15 cellular contexts compared by ENCODE assay signal in genomic region chr19:13143135-13143534, GRCh38. TPM values are rescaled to one million over a fixed set of nuclear protein-coding genes. Genes with fewer than 3 reads are reported as not detected.
DNase-seq lines count a peak whose midpoint lies in the region; ATAC-seq and TF ChIP-seq lines count a peak whose summit lies in the region.
"Had no signal": no experiment of that assay in that cellular context is flagged by ENCODE, and none has a peak within 500 bp of the region (broad histone marks: within the 10 kb centered on the region; RNA-seq: fewer than 3 reads in every experiment).

No MANE protein-coding gene starts in this region.

- no peak overlapping the region for H4K91ac ChIP-seq in neuronal stem cell (ENCODE audit: low read depth, low read length, poor library complexity)

- no peak overlapping the region for H2AFZ ChIP-seq in GM23248
- H2AFZ ChIP-seq in PC-9, result no peak overlapping the region
- H2AFZ ChIP-seq in neuronal stem cell (ENCODE audit: low read length), result no peak overlapping the region

- H3K9me2 ChIP-seq in GM23248 (ENCODE audit: insufficient read depth) (no peaks in the 10 kb centered on the region), PC-9 (ENCODE audit: insufficient read depth) (no peaks in the 10 kb centered on the region)

- ATAC-seq in GM21786 (IDR thresholded peaks at IDR 0.05; ENCODE audit: unreplicated experiment), result no peak
- ATAC-seq: activated CD4-positive, alpha-beta T cell treated with anti-CD3 and anti-CD28 coated beads for 36 hours; activated T-cell treated with anti-CD3 and anti-CD28 coated beads, Interleukin-2, amount 50 U/mL, for 4 hours had no signal

- 32 to 37% methylated on average over 4 of the region's 4 CpGs for WGBS in GM23248 (ENCODE audit: low coverage in 1 of 2, low lambda C conversion rate in 2 of 2, missing lambda C conversion rate in 2 of 2), 2 experiments
- WGBS in neuronal stem cell (ENCODE audit: extremely low coverage in 2 of 2, insufficient read length in 2 of 2, insufficient replicate concordance in 1 of 2), 2 donors, result no CpG with 5 or more reads among the region's 4 CpGs

- in situ Hi-C loops in GM23248 (cut with MboI), result no loop called here

- H3K27me3 ChIP-seq in GM23248 (replicated peaks; ENCODE audit: insufficient read depth) (no peaks in the 10 kb centered on the region), PC-9 (ENCODE audit: insufficient read depth, low read depth) (no peaks in the 10 kb centered on the region), neuronal stem cell (ENCODE audit: control insufficient read depth in 3 of 3, insufficient read depth in 3 of 3, low read depth in 1 of 3, low read length in 3 of 3) (no peaks in the 10 kb centered on the region)

- no peak overlapping the region for H4K8ac ChIP-seq in neuronal stem cell (ENCODE audit: low read depth, low read length)

- H3K79me1 ChIP-seq in neuronal stem cell (ENCODE audit: low read depth, low read length), result no peaks in the 10 kb centered on the region

- no peak overlapping the region for H3K14ac ChIP-seq in neuronal stem cell (ENCODE audit: low read length)

- no peak overlapping the region for H2BK120ac ChIP-seq in neuronal stem cell (ENCODE audit: low read depth, low read length)

- H3F3A ChIP-seq in GM23248 (ENCODE audit: insufficient read depth), result peaks cover 29% of the 10 kb centered on the region
- peaks cover 55% of the 10 kb centered on the region for H3F3A ChIP-seq in PC-9 (ENCODE audit: insufficient read depth, low read depth)

- H3K4me2 ChIP-seq in GM23248 (ENCODE audit: unreplicated experiment), result no peak overlapping the region
- H3K4me2 ChIP-seq in PC-9, result peak overlapping the region; percentile 24; the same call in 1 of the 2 replicates
- H3K4me2 ChIP-seq in neuronal stem cell (ENCODE audit: insufficient read depth, low read length, poor library complexity, severe bottlenecking), result no peak overlapping the region

- H4K20me1 ChIP-seq in GM23248 (ENCODE audit: insufficient read depth) (no peaks in the 10 kb centered on the region), PC-9 (ENCODE audit: insufficient read depth) (peaks cover 4% of the 10 kb centered on the region; the same call in 1 of the 2 replicates)

- H3K4me3 ChIP-seq in GM23248 (no peak overlapping the region), PC-9 (no peak overlapping the region), choroid plexus epithelial cell (ENCODE audit: low read depth, low read length) (no peak overlapping the region), neuronal stem cell (ENCODE audit: low read length in 2 of 2) (no peak overlapping the region)

- peak overlapping the region; percentile 22 for H2BK5ac ChIP-seq in neuronal stem cell (ENCODE audit: low read length)

- H2BK15ac ChIP-seq in neuronal stem cell (ENCODE audit: low read length), result no peak overlapping the region

- H3K27ac ChIP-seq in GM23248 (peak overlapping the region; percentile 79), PC-9 (peak overlapping the region; percentile 73), neuronal stem cell (replicated peaks; ENCODE audit: low read length) (no peak overlapping the region)

- H3K36me3 ChIP-seq in GM23248 (ENCODE audit: low read depth) (peaks cover 6% of the 10 kb centered on the region; the same call in 1 of the 2 replicates), PC-9 (ENCODE audit: low read depth) (peaks cover 17% of the 10 kb centered on the region), neuronal stem cell (replicated peaks in 1 of 2; ENCODE audit: control insufficient read depth in 2 of 2, insufficient read depth in 2 of 2, low read length in 2 of 2) (peaks cover 9 to 33% of the 10 kb centered on the region in 2 donors)

- POLR2A ChIA-PET in PC-9 (lab: Charles Lee; ENCODE audit: unreplicated experiment), result interaction anchor here (0.6 to 0.7 kb wide), 3 partner anchors 23 to 58 kb away, joined by 3 to 7 read pairs (median 4); no protein-coding TSS in a partner anchor

- no TSS peak for BruUV-seq in PC-9 (replicated peaks; lab: Mats Ljungman, UMichigan)

- no peak overlapping the region for H2BK12ac ChIP-seq in neuronal stem cell (ENCODE audit: low read length)

- H3K79me2 ChIP-seq in GM23248 (ENCODE audit: insufficient read depth), result peaks cover 31% of the 10 kb centered on the region
- 0 out of 2 replicates have a peak, but pooled peaks cover 9% of the 10 kb centered on the region for H3K79me2 ChIP-seq in PC-9 (ENCODE audit: low read depth)

- no peak overlapping the region for H3K18ac ChIP-seq in neuronal stem cell (ENCODE audit: low read length)

- CTCF ChIA-PET in PC-9 (lab: Charles Lee), result interaction anchor here (0.7 kb wide), 1 partner anchor 167 kb away, joined by 4 read pairs; no protein-coding TSS in a partner anchor

- peak overlapping the region; percentile 48 for H3K9ac ChIP-seq in GM23248
- no peak overlapping the region for H3K9ac ChIP-seq in neuronal stem cell (ENCODE audit: low read depth, low read length, poor library complexity)

- H3K4ac ChIP-seq in neuronal stem cell (ENCODE audit: low read length), result no peak overlapping the region

- H3K9me3 ChIP-seq in GM23248 (ENCODE audit: low read depth) (no peaks in the 10 kb centered on the region), PC-9 (ENCODE audit: insufficient read depth, low read depth) (no peaks in the 10 kb centered on the region), neuronal stem cell (replicated peaks in 1 of 2; ENCODE audit: control insufficient read depth in 2 of 2, insufficient read depth in 1 of 2, low read depth in 1 of 2, low read length in 2 of 2) (no peaks in the 10 kb centered on the region)

- no peak overlapping the region for H2AK5ac ChIP-seq in neuronal stem cell (ENCODE audit: low read depth, low read length)

- DNase-seq in GM23248, result peak; percentile 73
- peak; percentile 65 to 94 for DNase-seq in PC-9
- peak; percentile 76 for DNase-seq in choroid plexus epithelial cell (ENCODE audit: low read depth)
- no peak for DNase-seq in neuronal stem cell (ENCODE audit: low spot score)
- no peak for DNase-seq in NCI-H446 (lab: John Stamatoyannopoulos, UW)
- no peak for DNase-seq in stimulated activated naive CD4-positive, alpha-beta T cell treated with Interleukin-2 at 50 U/mL for 16 hours (lab: John Stamatoyannopoulos, UW)
- no peak for DNase-seq in foreskin melanocyte
- DNase-seq: activated CD4-positive, alpha-beta T cell treated with anti-CD3 and anti-CD28 coated beads for 36 hours; activated T-cell treated with anti-CD3 and anti-CD28 coated beads, Interleukin-2, amount 50 U/mL, for 4 hours; aorta; endodermal cell; H9; hypothalamus; NCI-H1694 treated with DMSO at 0.1 percent for 48 hours had no signal

- intact Hi-C loops in PC-9 (cut with micrococcal nuclease; ENCODE audit: unreplicated experiment), result no loop called here

- TF ChIP-seq CTCF in PC-9 (conservative IDR thresholded peaks at IDR 0.05) (no peak), choroid plexus epithelial cell (conservative IDR thresholded peaks at IDR 0.05; ENCODE audit: low read depth, low read length) (no peak)

- no peak overlapping the region for H3K23ac ChIP-seq in neuronal stem cell (ENCODE audit: low read depth, low read length, poor library complexity)

- peaks cover 21% of the 10 kb centered on the region for H3K4me1 ChIP-seq in GM23248 (ENCODE audit: insufficient read depth)
- H3K4me1 ChIP-seq in PC-9 (replicated peaks; ENCODE audit: insufficient read depth), result peaks cover 36% of the 10 kb centered on the region
- no peaks in the 10 kb centered on the region for H3K4me1 ChIP-seq in neuronal stem cell (ENCODE audit: control insufficient read depth in 2 of 2, insufficient read depth in 1 of 2, low read depth in 1 of 2, low read length in 2 of 2)

RNA-seq across cellular contexts. Expression of gene STX10, which starts 7.0 kb away (rescaled TPM):
- total RNA-seq in GM23248 (2014; rRNA removed; shearing (Covaris generic)), result 56.4 and 80.5 TPM in 2 replicates
- 55.6 and 62.4 TPM in 2 replicates for polyA plus RNA-seq in GM23248 (2016; fragmentation: Nextera tagmentation; extraction: Ambion mirVana)
- 86.2 and 89.6 TPM in 2 replicates for total RNA-seq in PC-9 (2021)
- polyA plus RNA-seq in neuronal stem cell (2013, experiment 1 of 2), result 35.3 TPM
- polyA plus RNA-seq in neuronal stem cell (2013, experiment 2 of 2), result 33.1 TPM

RNA-seq across cellular contexts. Expression of gene IER2, which starts 7.1 kb away (rescaled TPM):
- total RNA-seq in GM23248 (2014; rRNA removed; shearing (Covaris generic)), result 27.8 and 30.4 TPM in 2 replicates
- 84.0 and 88.6 TPM in 2 replicates for polyA plus RNA-seq in GM23248 (2016; fragmentation: Nextera tagmentation; extraction: Ambion mirVana)
- 72.7 and 95.5 TPM in 2 replicates for total RNA-seq in PC-9 (2021)
- 64.6 TPM for polyA plus RNA-seq in neuronal stem cell (2013, experiment 1 of 2)
- 64.5 TPM for polyA plus RNA-seq in neuronal stem cell (2013, experiment 2 of 2)

RNA-seq across cellular contexts. Expression of gene NACC1, which starts 25.1 kb away (rescaled TPM):
- total RNA-seq in GM23248 (2014; rRNA removed; shearing (Covaris generic)), result 104 and 105 TPM in 2 replicates
- polyA plus RNA-seq in GM23248 (2016; fragmentation: Nextera tagmentation; extraction: Ambion mirVana), result 1.4 and 2.6 TPM in 2 replicates
- 101 and 133 TPM in 2 replicates for total RNA-seq in PC-9 (2021)
- 123 TPM for polyA plus RNA-seq in neuronal stem cell (2013, experiment 1 of 2)
- 121 TPM for polyA plus RNA-seq in neuronal stem cell (2013, experiment 2 of 2)

RNA-seq across cellular contexts. Expression of gene TRMT1, which starts 26.6 kb away (rescaled TPM):
- 30.4 and 33.0 TPM in 2 replicates for total RNA-seq in GM23248 (2014; rRNA removed; shearing (Covaris generic))
- polyA plus RNA-seq in GM23248 (2016; fragmentation: Nextera tagmentation; extraction: Ambion mirVana), result 27.0 and 31.8 TPM in 2 replicates
- 44.1 and 51.1 TPM in 2 replicates for total RNA-seq in PC-9 (2021)
- 22.9 TPM for polyA plus RNA-seq in neuronal stem cell (2013, experiment 1 of 2)
- polyA plus RNA-seq in neuronal stem cell (2013, experiment 2 of 2), result 24.4 TPM

RNA-seq across cellular contexts. Expression of gene LYL1, which starts 40.5 kb away (rescaled TPM):
- total RNA-seq in GM23248 (2014; rRNA removed; shearing (Covaris generic)), result not detected in 2 replicates
- polyA plus RNA-seq in GM23248 (2016; fragmentation: Nextera tagmentation; extraction: Ambion mirVana), result 0.18 TPM in 1 of 2 replicates, not detected in the other
- 0.24 TPM in 1 of 2 replicates, not detected in the other for total RNA-seq in PC-9 (2021)
- polyA plus RNA-seq in neuronal stem cell (2013, experiment 1 of 2), result 1.1 TPM
- 1.1 TPM for polyA plus RNA-seq in neuronal stem cell (2013, experiment 2 of 2)

Comparison
In these comparisons a context has a peak if more than half of its experiments do, and no peak if none do; other contexts are left out.
1. DNase-seq: peak in GM23248 (single experiment), PC-9 (2 of 2) and choroid plexus epithelial cell (single experiment); none in neuronal stem cell (single experiment), NCI-H446 (0 of 2), stimulated activated naive CD4-positive, alpha-beta T cell treated with Interleukin-2 at 50 U/mL for 16 hours (single experiment) and foreskin melanocyte (single experiment).